In genomic region chr5:150700600-150701377, GRCh38 we compare ENCODE assay signal across 1 cellular context.
TF ChIP-seq lines count a peak whose summit lies in the region.

Gene RBM22 (minus strand): TSS chr5:150701062. CDS start chr5:150700985, 77 bp downstream.

TF ChIP-seq in HEK293, 187 proteins besides CTCF, POLR2A, EP300 and RAD21 (continued from another document):
- TF ChIP-seq ELK4 (IDR thresholded peaks at IDR 0.05; ENCODE audit: borderline replicate concordance, low read depth, low read length) = peak; percentile 66; the same call in 1 of the 2 replicates
- no peak for TF ChIP-seq ZSCAN4 (tag by site-specific recombination; IDR thresholded peaks at IDR 0.05)
- TF ChIP-seq ZNF184 (tag by site-specific recombination; IDR thresholded peaks at IDR 0.05) = no peak
- TF ChIP-seq ZNF660 (tag by site-specific recombination; IDR thresholded peaks at IDR 0.05) = peak; percentile 60; the same call in 1 of the 2 replicates
- no peak for TF ChIP-seq ZFP3 (tag by site-specific recombination; IDR thresholded peaks at IDR 0.05; ENCODE audit: low read depth)
- no peak for TF ChIP-seq PBX3 (CRISPR knock-in tag; IDR thresholded peaks at IDR 0.05)
- peak; percentile 36 for TF ChIP-seq ZNF843 (tag by site-specific recombination; IDR thresholded peaks at IDR 0.05)
- TF ChIP-seq KLF7 (tag by site-specific recombination; IDR thresholded peaks at IDR 0.05; ENCODE audit: borderline replicate concordance) = no peak
- TF ChIP-seq ZNF664 (tag by site-specific recombination; IDR thresholded peaks at IDR 0.05) = no peak
- TF ChIP-seq KLF8 (tag by site-specific recombination; IDR thresholded peaks at IDR 0.05) = peak; percentile 82
- peak; percentile 74 for TF ChIP-seq ZBTB11 (tag by site-specific recombination; conservative IDR thresholded peaks at IDR 0.05; ENCODE audit: low read depth)
- TF ChIP-seq KLF17 (tag by site-specific recombination; IDR thresholded peaks at IDR 0.05) = 0 out of 2 replicates have a peak, but pooled peaks have one; percentile 25
- no peak for TF ChIP-seq ZNF785 (tag by site-specific recombination; IDR thresholded peaks at IDR 0.05)
- no peak for TF ChIP-seq TCF7L2 (IDR thresholded peaks at IDR 0.05; ENCODE audit: borderline replicate concordance, low read depth, low read length)
- TF ChIP-seq YY2 (tag by site-specific recombination; IDR thresholded peaks at IDR 0.05) = peak; percentile 82
- no peak for TF ChIP-seq ZNF37A (tag by site-specific recombination; IDR thresholded peaks at IDR 0.05)
- no peak for TF ChIP-seq ZNF112 (tag by site-specific recombination; IDR thresholded peaks at IDR 0.05)
- TF ChIP-seq REST (tag by site-specific recombination; IDR thresholded peaks at IDR 0.05) = peak; percentile 56; the same call in 1 of the 2 replicates
- no peak for TF ChIP-seq ZBTB1 (tag by site-specific recombination; IDR thresholded peaks at IDR 0.05)
- TF ChIP-seq ZNF48 (tag by site-specific recombination; IDR thresholded peaks at IDR 0.05) = no peak
- no peak for TF ChIP-seq ZNF211 (tag by site-specific recombination; IDR thresholded peaks at IDR 0.05; ENCODE audit: low read depth)
- TF ChIP-seq SALL2 (tag by site-specific recombination; IDR thresholded peaks at IDR 0.05; ENCODE audit: borderline replicate concordance) = no peak
- no peak for TF ChIP-seq ZNF202 (tag by site-specific recombination; IDR thresholded peaks at IDR 0.05; ENCODE audit: borderline replicate concordance)
- peak; percentile 60; the same call in 1 of the 2 replicates for TF ChIP-seq INSM2 (tag by site-specific recombination; IDR thresholded peaks at IDR 0.05)
- no peak; the same call in 1 of the 2 replicates for TF ChIP-seq WT1 (tag by site-specific recombination; IDR thresholded peaks at IDR 0.05)
- TF ChIP-seq ZNF596 (tag by site-specific recombination; IDR thresholded peaks at IDR 0.05) = no peak
- TF ChIP-seq ZBTB49 (tag by site-specific recombination; IDR thresholded peaks at IDR 0.05; ENCODE audit: low read depth) = no peak
- no peak for TF ChIP-seq ZNF791 (tag by site-specific recombination; IDR thresholded peaks at IDR 0.05)
- no peak for TF ChIP-seq ZNF354C (tag by site-specific recombination; IDR thresholded peaks at IDR 0.05; ENCODE audit: borderline replicate concordance, low read depth)
- TF ChIP-seq ZNF366 (tag by site-specific recombination; conservative IDR thresholded peaks at IDR 0.05) = peak; percentile 46; the same call in 1 of the 2 replicates
- no peak for TF ChIP-seq SCRT1 (tag by site-specific recombination; IDR thresholded peaks at IDR 0.05; ENCODE audit: borderline replicate concordance)
- peak; percentile 48; the same call in 1 of the 2 replicates for TF ChIP-seq ZSCAN30 (tag by site-specific recombination; IDR thresholded peaks at IDR 0.05)
- no peak for TF ChIP-seq ZNF174 (tag by site-specific recombination; IDR thresholded peaks at IDR 0.05)
- TF ChIP-seq SCRT2 (tag by site-specific recombination; IDR thresholded peaks at IDR 0.05) = peak; percentile 56; the same call in 1 of the 2 replicates
- peak; percentile 73; the same call in 1 of the 2 replicates for TF ChIP-seq ZNF324 (tag by site-specific recombination; IDR thresholded peaks at IDR 0.05)
- no peak for TF ChIP-seq KLF16 (tag by site-specific recombination; IDR thresholded peaks at IDR 0.05)
- TF ChIP-seq ZNF23 (tag by site-specific recombination; IDR thresholded peaks at IDR 0.05; ENCODE audit: borderline replicate concordance) = no peak
- no peak for TF ChIP-seq GLIS2 (tag by site-specific recombination; IDR thresholded peaks at IDR 0.05)
- 0 out of 2 replicates have a peak, but pooled peaks have one; percentile 11 for TF ChIP-seq ZNF639 (tag by site-specific recombination; IDR thresholded peaks at IDR 0.05)
- TF ChIP-seq HOXD13 (CRISPR knock-in tag; IDR thresholded peaks at IDR 0.05; ENCODE audit: borderline replicate concordance) = no peak
- no peak for TF ChIP-seq ZNF140 (tag by site-specific recombination; IDR thresholded peaks at IDR 0.05)
